Comparison of ENCODE assay signal across 19 cellular contexts in genomic region chr17:76833747-76834146, GRCh38.
DNase-seq lines count a peak whose midpoint lies in the region; ATAC-seq and TF ChIP-seq lines count a peak whose summit lies in the region.
"Had no signal": no experiment of that assay in that cellular context is flagged by ENCODE, and none has a peak within 500 bp of the region (broad histone marks: within the 10 kb centered on the region; RNA-seq: fewer than 3 reads in every experiment).

No MANE protein-coding gene starts in this region.

- POLR2A ChIA-PET in HEK293 (lab: Yijun Ruan, JAX) = interaction anchor here (0.6 kb wide), 3 partner anchors 17 to 269 kb away, joined by 3 to 5 read pairs (median 4); no protein-coding TSS in a partner anchor

- H3K9me3 ChIP-seq in HEK293 (ENCODE audit: control insufficient read depth, insufficient read depth, low read depth, low read length) (no peaks in the 10 kb centered on the region), WERI-Rb-1 (ENCODE audit: severe bottlenecking) (no peaks in the 10 kb centered on the region)
- H3K9me3 ChIP-seq: A549; BLaER1 treated with 17β-estradiol and CSF1 and Interleukin-3, amounts not matched to agents 10 nM and 100 nM; Caco-2 had no signal

- CTCF ChIA-PET in HEK293 (lab: Yijun Ruan, JAX) = no interaction called here

- H3K36me3 ChIP-seq in HEK293 (ENCODE audit: control insufficient read depth in 2 of 2, insufficient read depth in 1 of 2, low read length in 2 of 2) (no peaks in the 10 kb centered on the region), WERI-Rb-1 (no peaks in the 10 kb centered on the region)
- H3K36me3 ChIP-seq: BLaER1 treated with 17β-estradiol and CSF1 and Interleukin-3, amounts not matched to agents 10 nM and 100 nM had no signal

- H3K27ac ChIP-seq in HEK293 (ENCODE audit: extremely low read depth, low read depth, low read length) (no peak overlapping the region), WERI-Rb-1 (no peak overlapping the region), cingulate gyrus (ENCODE audit: low read depth, low read length) (peak overlapping the region; percentile 10)
- H3K27ac ChIP-seq: 22Rv1; A549; BLaER1 treated with 17β-estradiol and CSF1 and Interleukin-3, amounts not matched to agents 10 nM and 100 nM; C4-2B had no signal

- no peaks in the 10 kb centered on the region for H3K27me3 ChIP-seq in WERI-Rb-1 (ENCODE audit: insufficient read depth, low read depth, severe bottlenecking)
- H3K27me3 ChIP-seq: BLaER1 treated with 17β-estradiol and CSF1 and Interleukin-3, amounts not matched to agents 10 nM and 100 nM had no signal

- DNase-seq in NCI-H82 treated with DMSO at 0.1 percent for 48 hours (lab: John Stamatoyannopoulos, UW; ENCODE audit: unreplicated experiment) = peak; percentile 27
- peak; percentile 63 for DNase-seq in WERI-Rb-1
- DNase-seq in NCI-H510A (lab: John Stamatoyannopoulos, UW) = no peak
- DNase-seq in NCI-H2171 treated with DMSO at 0.1 percent for 48 hours (lab: John Stamatoyannopoulos, UW) = no peak
- no peak for DNase-seq in pons (ENCODE audit: low spot score)
- DNase-seq: AML-193; Caco-2; Calu3; CD4-positive, alpha-beta T cell; CD8-positive, alpha-beta T cell; DMS79 treated with DMSO at 0.1 percent for 48 hours; GF-D8 had no signal

- H3K4me3 ChIP-seq in HEK293 (ENCODE audit: low read depth, low read length) (no peak overlapping the region), WERI-Rb-1 (ENCODE audit: low read depth, low read length) (no peak overlapping the region)
- H3K4me3 ChIP-seq: A549; BLaER1 treated with 17β-estradiol and CSF1 and Interleukin-3, amounts not matched to agents 10 nM and 100 nM had no signal

- ATAC-seq in HG02840 (IDR thresholded peaks at IDR 0.05; ENCODE audit: low FRiP score, unreplicated experiment) = no peak
- ATAC-seq: A549; CD8-positive, alpha-beta T cell had no signal

- H3K4me1 ChIP-seq in HEK293 (ENCODE audit: control insufficient read depth, insufficient read depth, low read length) = no peaks in the 10 kb centered on the region
- H3K4me1 ChIP-seq: A549, Caco-2 had no signal

- TF ChIP-seq CTCF in HEK293 (tag by site-specific recombination; IDR thresholded peaks at IDR 0.05) (no peak), WERI-Rb-1 (IDR thresholded peaks at IDR 0.05; ENCODE audit: low read depth, low read length) (no peak)

TF ChIP-seq in HEK293, 187 proteins besides CTCF, POLR2A, EP300 and RAD21:
- TF ChIP-seq PBX3 (CRISPR knock-in tag; IDR thresholded peaks at IDR 0.05) (no peak), ZNF777 (tag by site-specific recombination; IDR thresholded peaks at IDR 0.05; ENCODE audit: borderline replicate concordance) (no peak), ZNF311 (tag by site-specific recombination; IDR thresholded peaks at IDR 0.05; ENCODE audit: borderline replicate concordance) (no peak), ZNF548 (tag by site-specific recombination; IDR thresholded peaks at IDR 0.05) (peak; percentile 60), ZNF146 (tag by site-specific recombination; IDR thresholded peaks at IDR 0.05) (no peak), ZNF558 (tag by site-specific recombination; IDR thresholded peaks at IDR 0.05) (no peak)

Comparison
In these comparisons a context has a peak if more than half of its experiments do, and no peak if none do; other contexts are left out.
1. DNase-seq: peak in NCI-H82 treated with DMSO at 0.1 percent for 48 hours (single experiment) and WERI-Rb-1 (single experiment); none in NCI-H510A (single experiment), NCI-H2171 treated with DMSO at 0.1 percent for 48 hours (single experiment) and pons (single experiment).